ENCODE assay signal across 8 cellular contexts in the genomic region with DNA sequence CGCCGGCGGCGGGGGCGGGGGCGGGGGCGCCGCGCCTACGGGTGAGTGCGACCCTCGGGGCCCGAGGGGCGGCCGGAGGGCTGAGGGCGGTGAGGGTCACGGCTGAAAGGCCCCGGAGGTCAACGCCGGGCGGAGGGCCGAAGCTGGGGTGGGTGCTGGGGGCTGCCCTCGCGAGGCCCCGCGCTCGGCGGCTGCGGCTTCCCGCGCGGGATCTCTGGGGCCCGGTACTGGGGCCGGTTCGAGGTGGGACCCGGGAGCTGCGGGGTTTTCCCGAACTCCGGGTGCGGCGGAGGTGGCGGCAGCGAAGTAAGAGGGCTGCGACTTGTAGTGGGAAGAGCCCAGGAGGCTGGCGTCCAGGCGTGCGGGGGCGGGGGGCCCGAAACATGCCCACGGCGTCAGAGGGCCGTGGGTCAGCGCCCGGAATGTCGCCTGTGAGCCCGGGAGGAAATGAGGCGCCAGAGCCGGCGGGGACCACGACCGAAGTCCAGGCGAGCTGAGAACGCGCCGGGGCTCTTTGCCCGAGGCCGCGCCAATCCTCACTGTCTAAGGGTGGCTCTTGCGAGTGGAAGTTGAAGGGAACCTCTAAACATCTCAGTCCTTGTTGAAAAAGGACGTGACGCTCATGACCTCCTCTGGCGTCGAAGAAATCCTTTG. TPM values are rescaled to one million over a fixed set of nuclear protein-coding genes. Genes with fewer than 3 reads are reported as not detected.
DNase-seq lines count a peak whose midpoint lies in the region; ATAC-seq, FAIRE-seq and TF ChIP-seq lines count a peak whose summit lies in the region.

No MANE protein-coding gene starts in this region.

- no peaks in the 10 kb centered on the region for H3K36me3 ChIP-seq in BE2C

- TF ChIP-seq CTCF in BE2C (IDR thresholded peaks at IDR 0.05; ENCODE audit: low read depth, low read length) (no peak), epithelial cell of esophagus (IDR thresholded peaks at IDR 0.05; ENCODE audit: insufficient read depth, low read depth, low read length, missing control alignments) (no peak)

- no peaks in the 10 kb centered on the region for H3K9me3 ChIP-seq in BE2C

- peak overlapping the region; percentile 41 for H3K4me3 ChIP-seq in BE2C (ENCODE audit: low read depth, low read length)
- peak overlapping the region; percentile 52 for H3K4me3 ChIP-seq in epithelial cell of esophagus (ENCODE audit: low read length)

- peak; percentile 5 for ATAC-seq in GM19438 (IDR thresholded peaks at IDR 0.05; ENCODE audit: low read depth, unreplicated experiment)
- no peak for ATAC-seq in GM18519 (IDR thresholded peaks at IDR 0.05; ENCODE audit: low FRiP score, unreplicated experiment)

- DNase-seq in BE2C (peak; percentile 3), RCC 7860 (ENCODE audit: low spot score) (peak; percentile 3), epithelial cell of esophagus (ENCODE audit: low read depth) (no peak), myocyte (ENCODE audit: low read depth) (peak; percentile 22), 8988T (no peak), RPMI8226 (no peak)

- FAIRE-seq in RCC 7860 (lab: Jason Lieb, UNC), result no peak

- H3K4me1 ChIP-seq in BE2C, result no peaks in the 10 kb centered on the region

- H3K27me3 ChIP-seq in BE2C, result peaks cover 5% of the 10 kb centered on the region

RNA-seq across cellular contexts. Expression of a gene that starts 0.4 kb away (rescaled TPM):
- polyA plus RNA-seq in BE2C (2012; ENCODE audit: insufficient read depth, insufficient read length, low read depth), result 0.28 TPM
- total RNA-seq in myocyte, result 45.3 and 49.7 TPM in 2 replicates
- polyA plus RNA-seq in myocyte (2012), result 17.9 TPM

Comparison
In these comparisons a context has a peak if more than half of its experiments do, and no peak if none do; other contexts are left out.
1. DNase-seq: peak in BE2C (single experiment), RCC 7860 (single experiment) and myocyte (single experiment); none in epithelial cell of esophagus (single experiment), 8988T (single experiment) and RPMI8226 (single experiment).